14 cellular contexts compared by ENCODE assay signal in the genomic region with DNA sequence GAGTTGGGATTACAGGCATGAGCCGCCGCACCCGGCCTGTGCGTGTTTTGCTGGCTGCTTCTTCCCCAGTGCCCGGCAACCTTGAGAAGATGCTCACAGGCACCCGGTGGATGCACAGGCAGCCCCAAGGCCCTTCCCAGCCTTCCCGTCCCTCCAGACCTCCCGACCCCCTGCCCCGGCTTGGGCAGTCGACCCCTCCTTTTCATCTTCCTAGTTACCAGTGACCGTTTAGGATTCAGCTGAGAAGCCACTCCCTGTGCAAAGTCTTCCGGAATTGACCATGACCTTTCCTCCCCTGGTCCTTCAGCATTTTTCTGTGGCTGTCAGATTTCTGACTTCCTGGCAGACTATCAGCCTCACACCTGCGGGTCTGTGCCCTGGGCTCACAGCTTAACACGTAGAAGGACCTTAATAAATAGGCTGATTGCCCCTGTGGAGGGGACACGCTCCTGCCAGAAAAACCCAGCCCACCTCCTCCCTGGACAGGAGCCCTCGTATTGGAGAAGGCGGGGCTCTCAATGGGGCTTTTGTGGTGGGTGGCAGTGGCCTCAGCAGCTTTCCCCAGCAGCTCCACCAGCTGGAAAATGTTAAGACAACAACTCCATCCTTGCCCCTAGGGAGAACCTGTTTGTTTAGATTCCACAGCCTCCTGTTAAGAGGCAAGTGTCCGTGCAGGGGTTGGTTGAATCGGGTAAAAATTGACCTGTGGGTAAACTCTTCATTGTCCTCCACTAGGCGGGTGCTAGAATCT. TPM values are rescaled to one million over a fixed set of nuclear protein-coding genes. Genes with fewer than 3 reads are reported as not detected.
DNase-seq lines count a peak whose midpoint lies in the region; ATAC-seq and TF ChIP-seq lines count a peak whose summit lies in the region.
"Had no signal": no experiment of that assay in that cellular context is flagged by ENCODE, and none has a peak within 500 bp of the region (broad histone marks: within the 10 kb centered on the region; RNA-seq: fewer than 3 reads in every experiment).

No MANE protein-coding gene starts in this region.

- peaks cover 25% of the 10 kb centered on the region for H3K4me1 Mint-ChIP-seq in endodermal cell

- peak overlapping the region; percentile 53 for H2AFZ ChIP-seq in parathyroid adenoma

- H3K9me3 ChIP-seq in endodermal cell (ENCODE audit: control insufficient read depth, low read length) (no peaks in the 10 kb centered on the region), parathyroid adenoma (ENCODE audit: control insufficient read depth, low read length) (no peaks in the 10 kb centered on the region)
- H3K9me3 ChIP-seq: suprapubic skin had no signal

- no peak overlapping the region for H3K4me3 Mint-ChIP-seq in endodermal cell

- H3K4me1 ChIP-seq in endodermal cell (ENCODE audit: control insufficient read depth, insufficient read depth, low read length) (peaks cover 6% of the 10 kb centered on the region), parathyroid adenoma (peaks cover 8% of the 10 kb centered on the region)

- WGBS in endodermal cell (ENCODE audit: insufficient coverage in 1 of 2, insufficient read length in 1 of 2), 2 experiments = 58 to 67% methylated on average over 9 to 20 of the region's 20 CpGs

- no peak for ATAC-seq in HG03571 (IDR thresholded peaks at IDR 0.05; ENCODE audit: unreplicated experiment)
- ATAC-seq: right cardiac atrium had no signal

- no peaks in the 10 kb centered on the region for H3K36me3 Mint-ChIP-seq in endodermal cell (ENCODE audit: low read depth)

- no peak overlapping the region for H3K27ac ChIP-seq in endodermal cell (ENCODE audit: low read depth, low read length)
- H3K27ac ChIP-seq in parathyroid adenoma = peak overlapping the region; percentile 71
- H3K27ac ChIP-seq: 22Rv1, suprapubic skin had no signal

- no peaks in the 10 kb centered on the region for H3K79me2 ChIP-seq in parathyroid adenoma

- H3K36me3 ChIP-seq in endodermal cell (ENCODE audit: control insufficient read depth, insufficient read depth, low read length) (no peaks in the 10 kb centered on the region), parathyroid adenoma (ENCODE audit: control insufficient read depth, insufficient read depth, low read length) (no peaks in the 10 kb centered on the region)
- H3K36me3 ChIP-seq: suprapubic skin had no signal

- DNase-seq in NCI-H1105 treated with DMSO at 0.1 percent for 48 hours (lab: John Stamatoyannopoulos, UW) = peak; percentile 30
- no peak for DNase-seq in NCI-H1105 (lab: John Stamatoyannopoulos, UW)
- DNase-seq in NCI-H345 treated with DMSO at 0.1 percent for 48 hours (lab: John Stamatoyannopoulos, UW; ENCODE audit: unreplicated experiment) = peak; percentile 73
- DNase-seq in endodermal cell = peak; percentile 87
- DNase-seq in epidermal melanocyte (ENCODE audit: insufficient read length, low spot score) = no peak
- no peak for DNase-seq in NCI-H128 (lab: John Stamatoyannopoulos, UW; ENCODE audit: unreplicated experiment)
- DNase-seq: glutamatergic neuron, mesenchymal stem cell had no signal

- H3K9ac ChIP-seq in endodermal cell (ENCODE audit: extremely low read depth, low read length, poor library complexity, severe bottlenecking) (no peak overlapping the region), parathyroid adenoma (no peak overlapping the region)

- H3K9me3 Mint-ChIP-seq in endodermal cell = no peaks in the 10 kb centered on the region

- peak; percentile 51 for TF ChIP-seq CTCF in endodermal cell (conservative IDR thresholded peaks at IDR 0.05)
- no peak for TF ChIP-seq CTCF in parathyroid adenoma (IDR thresholded peaks at IDR 0.05)

- no peak overlapping the region for H3K4me2 ChIP-seq in parathyroid adenoma (ENCODE audit: low read length)

- H3K4me3 ChIP-seq in endodermal cell (ENCODE audit: low read length) (no peak overlapping the region), parathyroid adenoma (ENCODE audit: low read depth, low read length) (no peak overlapping the region)
- H3K4me3 ChIP-seq: suprapubic skin had no signal

- H3K27me3 ChIP-seq in endodermal cell (ENCODE audit: control insufficient read depth, insufficient read depth, low read length, poor library complexity, severe bottlenecking) = peaks cover 29% of the 10 kb centered on the region
- H3K27me3 ChIP-seq in parathyroid adenoma (ENCODE audit: control insufficient read depth, insufficient read depth, low read length) = no peaks in the 10 kb centered on the region

- no peak overlapping the region for H3K27ac Mint-ChIP-seq in endodermal cell

- peaks cover 16% of the 10 kb centered on the region for H3K27me3 Mint-ChIP-seq in endodermal cell (ENCODE audit: insufficient read depth)

RNA-seq across cellular contexts. Expression of a gene that starts 10.4 kb away (rescaled TPM):
- 1 to 10 TPM; 3.0 to 7.7 TPM for total RNA-seq in endodermal cell
- polyA plus RNA-seq in endodermal cell (2013, experiment 1 of 2) = 1.1 TPM
- 0.62 TPM for polyA plus RNA-seq in endodermal cell (2013, experiment 2 of 2)
- total RNA-seq: M059J had no signal

Comparison
In these comparisons a context has a peak if more than half of its experiments do, and no peak if none do; other contexts are left out.
1. DNase-seq: peak in NCI-H1105 treated with DMSO at 0.1 percent for 48 hours (single experiment), NCI-H345 treated with DMSO at 0.1 percent for 48 hours (single experiment) and endodermal cell (single experiment); none in NCI-H1105 (single experiment), epidermal melanocyte (single experiment) and NCI-H128 (single experiment).